Comparison of ENCODE assay signal across 8 cellular contexts in the genomic region with DNA sequence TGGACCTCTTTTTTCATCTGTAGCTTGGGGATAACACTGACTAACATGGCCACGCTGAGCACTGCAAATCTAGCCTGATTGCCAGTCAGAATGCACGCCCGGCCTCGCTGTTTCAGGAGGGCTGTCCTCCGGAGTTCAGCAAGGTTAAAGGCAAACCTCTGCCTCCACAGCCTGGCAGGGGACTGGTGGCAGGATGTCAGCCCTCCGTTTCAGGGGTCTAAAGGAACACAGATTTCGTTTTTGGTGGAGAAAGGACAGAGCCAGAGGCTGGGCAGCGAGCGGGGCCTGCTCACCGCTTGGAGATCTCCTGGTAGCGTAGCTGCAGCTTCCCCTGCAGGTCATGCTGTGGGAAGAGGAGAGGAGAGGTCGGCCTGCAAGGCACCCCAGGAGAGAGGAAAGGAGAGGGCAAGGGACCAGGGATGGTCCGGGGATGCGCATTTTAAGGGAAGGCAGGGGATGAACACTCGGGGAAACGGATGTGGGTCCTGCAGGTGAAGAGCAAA. TPM values are rescaled to one million over a fixed set of nuclear protein-coding genes. Genes with fewer than 3 reads are reported as not detected.
DNase-seq lines count a peak whose midpoint lies in the region; ATAC-seq and TF ChIP-seq lines count a peak whose summit lies in the region.

No MANE protein-coding gene starts in this region.

- peak overlapping the region; percentile 99 for H3K4me3 Mint-ChIP-seq in T-helper 17 cell

- peak overlapping the region; percentile 78 for H3K9ac ChIP-seq in ES-I3 (ENCODE audit: low read depth, low read length)

- peaks cover 3% of the 10 kb centered on the region; the same call in 1 of the 2 replicates for H3K4me1 ChIP-seq in ES-I3 (ENCODE audit: insufficient read depth, low read length)
- H3K4me1 ChIP-seq in esophagus muscularis mucosa, result peaks cover 40 to 58% (median 48%) of the 10 kb centered on the region in 4 donors

- H3K27me3 Mint-ChIP-seq in T-helper 17 cell, result no peaks in the 10 kb centered on the region

- ATAC-seq in HG02798 (IDR thresholded peaks at IDR 0.05; ENCODE audit: poor library complexity, unreplicated experiment) (peak; percentile 4), T-helper 17 cell (no peak)

- DNase-seq in T-helper 17 cell (no peak), esophagus muscularis mucosa (ENCODE audit: extremely low spot score) (no peak), occipital lobe (lab: John Stamatoyannopoulos, UW) (peak; percentile 22), SKM-1 (lab: John Stamatoyannopoulos, UW; ENCODE audit: unreplicated experiment) (no peak), dedifferentiated amniotic fluid mesenchymal stem cell (ENCODE audit: extremely low spot score) (no peak), DMS79 (lab: John Stamatoyannopoulos, UW) (no peak)

- peak overlapping the region; percentile 99 for H3K27ac Mint-ChIP-seq in T-helper 17 cell

- H3K4me3 ChIP-seq in esophagus muscularis mucosa, result peak overlapping the region; percentile 86 to 98 (median 92)

- no peaks in the 10 kb centered on the region for H3K36me3 Mint-ChIP-seq in T-helper 17 cell (ENCODE audit: low read depth)

- no peak for TF ChIP-seq CTCF in esophagus muscularis mucosa (IDR thresholded peaks at IDR 0.05)

- peak overlapping the region; percentile 92 to 96 (median 95) for H3K27ac ChIP-seq in esophagus muscularis mucosa (replicated peaks in 1 of 4)

- no peak for TF ChIP-seq POLR2A in esophagus muscularis mucosa (IDR thresholded peaks at IDR 0.05; ENCODE audit: low read depth)

- no peak for TF ChIP-seq EP300 in esophagus muscularis mucosa (IDR thresholded peaks at IDR 0.05)

- H3K27me3 ChIP-seq in esophagus muscularis mucosa, result no peaks in the 10 kb centered on the region

- intact Hi-C loops in esophagus muscularis mucosa (cut with DNase I), result no loop called here

- H3K36me3 ChIP-seq in ES-I3 (ENCODE audit: insufficient read depth, low read length), result peaks cover 16% of the 10 kb centered on the region
- peaks cover 3 to 47% (median 42%) of the 10 kb centered on the region in 4 donors for H3K36me3 ChIP-seq in esophagus muscularis mucosa

- peaks cover 21% of the 10 kb centered on the region for H3K4me1 Mint-ChIP-seq in T-helper 17 cell

- WGBS in esophagus muscularis mucosa, result 2% methylated on average over 14 of the region's 16 CpGs

- H3K9me3 ChIP-seq in ES-I3 (ENCODE audit: control insufficient read depth, insufficient read depth, low read length) (no peaks in the 10 kb centered on the region), T-helper 17 cell (ENCODE audit: control insufficient read depth, low read length, poor library complexity, severe bottlenecking) (no peaks in the 10 kb centered on the region), esophagus muscularis mucosa (no peaks in the 10 kb centered on the region)

RNA-seq across cellular contexts. Expression of gene NDUFA7, which starts 0.6 kb away (rescaled TPM):
- total RNA-seq in T-helper 17 cell, result 10 to 100 TPM; 24.4 to 31.9 TPM
- 10 to 100 TPM; 26.1 to 34.0 (median 29.3) TPM for total RNA-seq in esophagus muscularis mucosa
- 10.5 TPM for total RNA-seq in occipital lobe

RNA-seq across cellular contexts. Expression of gene RPS28, which starts 0.7 kb away (rescaled TPM):
- total RNA-seq in T-helper 17 cell, result 1,000 to 10,000 TPM; 3,190 to 3,198 TPM
- total RNA-seq in esophagus muscularis mucosa, result 100 to 1,000 TPM; 256 to 473 (median 358) TPM
- 161 TPM for total RNA-seq in occipital lobe

RNA-seq across cellular contexts. Expression of gene CD320, which starts 12.5 kb away (rescaled TPM):
- total RNA-seq in T-helper 17 cell, result 10 to 100 TPM; 21.1 to 27.4 TPM
- total RNA-seq in esophagus muscularis mucosa, result 10 to 100 TPM; 25.7 to 63.2 (median 47.4) TPM
- 13.4 TPM for total RNA-seq in occipital lobe

RNA-seq across cellular contexts. Expression of gene KANK3, which starts 22.4 kb away (rescaled TPM):
- 1 to 10 TPM; 2.6 to 2.9 TPM for total RNA-seq in T-helper 17 cell
- 10 to 100 TPM; 23.7 to 36.0 (median 30.0) TPM for total RNA-seq in esophagus muscularis mucosa
- total RNA-seq in occipital lobe, result 5.1 TPM

RNA-seq across cellular contexts. Expression of gene ANGPTL4, which starts 43.3 kb away (rescaled TPM):
- total RNA-seq in T-helper 17 cell (not detected), esophagus muscularis mucosa (10 to 100 TPM in 3 of 4 donors, 1 to 10 TPM in 1; 3.7 to 37.9 (median 22.6) TPM), occipital lobe (0.94 TPM)

Comparison
In these comparisons a context has a peak if more than half of its experiments do, and no peak if none do; other contexts are left out.
1. RNA of gene RPS28, which starts 0.7 kb away (total RNA-seq): 3,190 to 3,198 TPM in T-helper 17 cell; 256 to 473 TPM in esophagus muscularis mucosa and 161 TPM in occipital lobe (single experiment); every median in the first group is over 4 times any median in the second.